In genomic region chr2:170265321-170265720, GRCh38 we compare ENCODE assay signal across 30 cellular contexts.
"Had no signal": no experiment of that assay in that cellular context is flagged by ENCODE, and none has a peak within 500 bp of the region (broad histone marks: within the 10 kb centered on the region; RNA-seq: fewer than 3 reads in every experiment).

No MANE protein-coding gene starts in this region.

- H3K9ac ChIP-seq: neural progenitor cell, parathyroid adenoma had no signal

- H3K27me3 ChIP-seq: dorsolateral prefrontal cortex, esophagus muscularis mucosa, foreskin keratinocyte, gastroesophageal sphincter, heart left ventricle, hepatocyte, neural progenitor cell, suprapubic skin, transverse colon, upper lobe of right lung, uterus had no signal

- H3K79me2 ChIP-seq: hepatocyte, parathyroid adenoma had no signal

- H2AFZ ChIP-seq: hepatocyte, neural progenitor cell, parathyroid adenoma had no signal

- ATAC-seq: foreskin keratinocyte; gastroesophageal sphincter; heart left ventricle; left lobe of liver; mucosa of descending colon; sciatic nerve; stimulated activated naive CD8-positive, alpha-beta T cell treated with anti-CD3 and anti-CD28 coated beads, Interleukin-15, amount 100 ng/mL, for 72 hours; upper lobe of right lung had no signal

- H3K4me2 ChIP-seq: hepatocyte, neural progenitor cell, smooth muscle cell had no signal

- DNase-seq: dorsolateral prefrontal cortex; effector CD4-positive, alpha-beta T cell; foreskin keratinocyte; heart left ventricle; kidney; mucosa of descending colon; naive B cell; stimulated activated CD4-positive, alpha-beta T cell treated with anti-CD3 and anti-CD28 coated beads, Interleukin-12 subunit alpha, Interleukin-12 subunit beta, amount 100 ng/mL, for 4 hours; stimulated activated CD4-positive, alpha-beta T cell treated with anti-CD3 and anti-CD28 coated beads, Interleukin-1b, Interleukin-23, amount 100 ng/mL, for 48 hours; stimulated activated CD4-positive, alpha-beta T cell treated with anti-CD3 and anti-CD28 coated beads, Interleukin-4, amount 100 ng/mL, for 1 hour; stimulated activated CD8-positive, alpha-beta memory T cell treated with anti-CD3 and anti-CD28 coated beads, Interleukin-4, amount 100 ng/mL, for 48 hours; stimulated activated naive CD4-positive, alpha-beta T cell; stimulated activated naive CD8-positive, alpha-beta T cell treated with anti-CD3 and anti-CD28 coated beads, Interleukin-15, amount 100 ng/mL, for 72 hours; transverse colon; upper lobe of right lung; uterus had no signal

- H3K4me3 Mint-ChIP-seq: memory B cell; mesothelial cell of epicardium; naive B cell; nephron; neural progenitor cell; stimulated activated naive CD8-positive, alpha-beta T cell treated with anti-CD3 and anti-CD28 coated beads, Interleukin-15, amount 100 ng/mL, for 72 hours had no signal

- H3K4me1 ChIP-seq: esophagus muscularis mucosa, foreskin keratinocyte, gastroesophageal sphincter, heart left ventricle, neural progenitor cell, parathyroid adenoma, suprapubic skin, transverse colon, upper lobe of right lung, uterus had no signal

- H3K36me3 Mint-ChIP-seq: memory B cell, naive B cell, neural progenitor cell had no signal

- H3K4me3 ChIP-seq: dorsolateral prefrontal cortex, esophagus muscularis mucosa, gastroesophageal sphincter, heart left ventricle, hepatocyte, lung, mucosa of descending colon, neural progenitor cell, smooth muscle cell, suprapubic skin, transverse colon, upper lobe of right lung, uterus had no signal

- H3K27ac ChIP-seq: dorsolateral prefrontal cortex, esophagus muscularis mucosa, foreskin keratinocyte, gastroesophageal sphincter, heart left ventricle, hepatocyte, neural progenitor cell, parathyroid adenoma, suprapubic skin, transverse colon, upper lobe of right lung, uterus had no signal

- H3K27me3 Mint-ChIP-seq: naive B cell; progenitor cell of endocrine pancreas; stimulated activated naive CD8-positive, alpha-beta T cell treated with anti-CD3 and anti-CD28 coated beads, Interleukin-15, amount 100 ng/mL, for 72 hours had no signal

- H3K27ac Mint-ChIP-seq: memory B cell; mesothelial cell of epicardium; naive B cell; nephron; neural progenitor cell; progenitor cell of endocrine pancreas; stimulated activated naive CD8-positive, alpha-beta T cell treated with anti-CD3 and anti-CD28 coated beads, Interleukin-15, amount 100 ng/mL, for 72 hours had no signal

- H3K9me3 ChIP-seq: suprapubic skin, transverse colon, upper lobe of right lung, uterus had no signal

- H3K4me1 Mint-ChIP-seq: memory B cell; mesothelial cell of epicardium; naive B cell; neural progenitor cell; stimulated activated naive CD8-positive, alpha-beta T cell treated with anti-CD3 and anti-CD28 coated beads, Interleukin-15, amount 100 ng/mL, for 72 hours had no signal

- H3K36me3 ChIP-seq: esophagus muscularis mucosa, gastroesophageal sphincter, heart left ventricle, neural progenitor cell, suprapubic skin, transverse colon, upper lobe of right lung, uterus had no signal
